Comparison of ENCODE assay signal across 19 cellular contexts in the genomic region with DNA sequence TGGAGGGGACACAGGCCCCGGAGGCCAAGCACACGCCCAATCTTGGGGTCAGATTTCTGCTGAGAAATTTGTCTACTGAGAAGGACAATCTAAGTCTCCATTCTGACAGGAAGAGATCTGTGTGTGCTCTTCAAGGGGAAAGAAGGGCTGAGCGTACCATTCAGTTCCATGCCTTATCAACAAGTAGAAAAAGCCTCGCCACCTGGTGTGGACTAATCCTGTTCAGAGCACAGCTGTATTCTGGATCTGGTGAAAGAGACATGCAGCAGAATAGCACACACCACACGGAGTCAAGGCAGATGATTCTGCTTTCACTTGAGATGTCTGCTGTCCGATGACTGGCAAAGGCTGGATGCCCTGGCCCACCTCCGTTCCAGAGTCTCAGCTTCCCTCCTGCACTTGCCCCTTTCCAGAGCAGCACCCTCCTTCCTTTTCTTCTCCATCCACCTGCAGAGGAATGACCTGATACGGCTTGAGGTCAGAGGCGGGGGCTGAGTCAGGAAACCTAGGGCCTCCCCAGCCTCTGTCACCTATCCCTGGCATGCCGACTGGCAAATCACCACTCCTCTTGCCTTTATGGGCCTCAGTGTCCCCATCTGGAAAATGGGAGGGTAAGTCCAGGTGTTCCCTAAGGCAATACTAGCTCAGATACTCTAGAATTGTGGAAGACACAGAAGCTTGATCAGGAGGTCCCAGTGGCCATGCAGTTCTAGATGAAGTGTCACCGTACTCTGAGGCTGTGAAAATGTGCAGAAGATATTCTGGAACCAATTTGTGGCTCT.
"Had no signal": no experiment of that assay in that cellular context is flagged by ENCODE, and none has a peak within 500 bp of the region (broad histone marks: within the 10 kb centered on the region; RNA-seq: fewer than 3 reads in every experiment).

No MANE protein-coding gene starts in this region.

- DNase-seq: effector memory CD4-positive, alpha-beta T cell; esophagus squamous epithelium; foreskin melanocyte; left ventricle myocardium superior; lower lobe of right lung; nephron progenitor cell; nucleus accumbens; sigmoid colon; stimulated activated CD4-positive, alpha-beta T cell treated with anti-CD3 and anti-CD28 coated beads, Interleukin-2, amount 100 ng/mL, for 24 hours; stimulated activated CD4-positive, alpha-beta T cell treated with anti-CD3 and anti-CD28 coated beads, Interleukin-4, amount 100 ng/mL, for 24 hours; stimulated activated naive CD8-positive, alpha-beta T cell treated with anti-CD3 and anti-CD28 coated beads, Interleukin-15, Interleukin-2, amounts not matched to agents 100 U/mL and 50 U/mL, for 24 hours; substantia nigra; upper lobe of left lung had no signal

- ATAC-seq: lower lobe of right lung; naive thymus-derived CD8-positive, alpha-beta T cell; stimulated activated effector memory CD8-positive, alpha-beta T cell treated with anti-CD3 and anti-CD28 coated beads, Interleukin-12 subunit alpha, Interleukin-12 subunit beta, amount 100 ng/mL, for 72 hours; stimulated activated naive CD8-positive, alpha-beta T cell treated with anti-CD3 and anti-CD28 coated beads, Interleukin-15, Interleukin-2, amounts not matched to agents 100 U/mL and 50 U/mL, for 24 hours had no signal

- H3K27ac ChIP-seq: esophagus squamous epithelium, lower lobe of right lung, right atrium auricular region, thoracic aorta had no signal

- H3K4me3 ChIP-seq: esophagus squamous epithelium, lower lobe of right lung, prostate gland, right atrium auricular region, sigmoid colon, thoracic aorta, tibial nerve, upper lobe of left lung had no signal

- H3K4me1 ChIP-seq: prostate gland had no signal

- H3K36me3 ChIP-seq: esophagus squamous epithelium, lower lobe of right lung, prostate gland, right atrium auricular region, sigmoid colon, thoracic aorta, upper lobe of left lung had no signal

- H3K9me3 ChIP-seq: esophagus squamous epithelium, lower lobe of right lung, prostate gland, right atrium auricular region, sigmoid colon, thoracic aorta, tibial nerve, upper lobe of left lung had no signal

- H3K27me3 ChIP-seq: esophagus squamous epithelium, right atrium auricular region, sigmoid colon, tibial nerve, upper lobe of left lung had no signal
